Comparison of ENCODE assay signal across 12 cellular contexts in genomic region chr6:6588924-6589696, GRCh38. TPM values are rescaled to one million over a fixed set of nuclear protein-coding genes. Genes with fewer than 3 reads are reported as not detected.
DNase-seq lines count a peak whose midpoint lies in the region; ATAC-seq and TF ChIP-seq lines count a peak whose summit lies in the region.
"Had no signal": no experiment of that assay in that cellular context is flagged by ENCODE, and none has a peak within 500 bp of the region (broad histone marks: within the 10 kb centered on the region; RNA-seq: fewer than 3 reads in every experiment).

No MANE protein-coding gene starts in this region.

- H3K27me3 ChIP-seq in CD4-positive, alpha-beta T cell (ENCODE audit: control insufficient read depth, insufficient read depth, low read length): no peaks in the 10 kb centered on the region
- no peaks in the 10 kb centered on the region for H3K27me3 ChIP-seq in mucosa of rectum (ENCODE audit: control insufficient read depth in 2 of 2, insufficient read depth in 2 of 2, low read length in 2 of 2)

- no peaks in the 10 kb centered on the region for H3K36me3 ChIP-seq in mucosa of rectum (ENCODE audit: control insufficient read depth in 2 of 2, insufficient read depth in 2 of 2, low read length in 2 of 2)

- no peak for TF ChIP-seq CTCF in CD4-positive, alpha-beta T cell (IDR thresholded peaks at IDR 0.05)

- H3K9me3 ChIP-seq in CD4-positive, alpha-beta T cell (ENCODE audit: control insufficient read depth, low read length): no peaks in the 10 kb centered on the region
- no peaks in the 10 kb centered on the region for H3K9me3 ChIP-seq in mucosa of rectum (ENCODE audit: control insufficient read depth in 2 of 2, low read length in 2 of 2)

- no peaks in the 10 kb centered on the region for H3K36me3 Mint-ChIP-seq in CD4-positive, alpha-beta T cell (ENCODE audit: low read depth)
- H3K36me3 Mint-ChIP-seq in activated T-helper 2 cell treated with anti-CD3 and anti-CD28 coated beads, Interferon-gamma antibody, Interleukin-2, Interleukin-4, amounts not matched to agents 10 μg/mL and 5 μg/mL and 100 μg/mL, durations not matched to agents 14 hours and 24 hours and 36 hours (ENCODE audit: low read depth): peaks cover 20% of the 10 kb centered on the region

- H3K9me3 Mint-ChIP-seq in CD4-positive, alpha-beta T cell: no peaks in the 10 kb centered on the region
- no peaks in the 10 kb centered on the region for H3K9me3 Mint-ChIP-seq in activated T-helper 2 cell treated with anti-CD3 and anti-CD28 coated beads, Interferon-gamma antibody, Interleukin-2, Interleukin-4, amounts not matched to agents 10 μg/mL and 5 μg/mL and 100 μg/mL, durations not matched to agents 14 hours and 24 hours and 36 hours

- H3K4me1 ChIP-seq in mucosa of rectum (ENCODE audit: control insufficient read depth in 2 of 2, insufficient read depth in 2 of 2, low read length in 2 of 2): peaks cover 0 to 2% of the 10 kb centered on the region in 2 donors
- H3K4me1 ChIP-seq: parathyroid adenoma had no signal

- intact Hi-C loops in CD4-positive, alpha-beta T cell (cut with DNase I, micrococcal nuclease): loop anchor here in 1 of 2 experiments (2.0 kb wide), 1 partner anchor 26 kb away; no protein-coding TSS in a partner anchor
- intact Hi-C loops in activated T-helper 2 cell treated with anti-CD3 and anti-CD28 coated beads, Interferon-gamma antibody, Interleukin-2, Interleukin-4, amounts not matched to agents 10 μg/mL and 5 μg/mL and 100 μg/mL, durations not matched to agents 14 hours and 24 hours and 36 hours (cut with micrococcal nuclease): no loop called here

- peak overlapping the region; percentile 84 for H3K4me3 Mint-ChIP-seq in CD4-positive, alpha-beta T cell
- peak overlapping the region; percentile 56 for H3K4me3 Mint-ChIP-seq in activated T-helper 2 cell treated with anti-CD3 and anti-CD28 coated beads, Interferon-gamma antibody, Interleukin-2, Interleukin-4, amounts not matched to agents 10 μg/mL and 5 μg/mL and 100 μg/mL, durations not matched to agents 14 hours and 24 hours and 36 hours (ENCODE audit: low read depth)
- H3K4me3 Mint-ChIP-seq: endodermal cell had no signal

- ATAC-seq in CD4-positive, alpha-beta T cell (ENCODE audit: poor library complexity): peak; percentile 52
- ATAC-seq in GM21367 (IDR thresholded peaks at IDR 0.05; ENCODE audit: unreplicated experiment): peak; percentile 0
- no peak for ATAC-seq in HG03196 (IDR thresholded peaks at IDR 0.05; ENCODE audit: unreplicated experiment)

- H3K27ac Mint-ChIP-seq in CD4-positive, alpha-beta T cell: peak overlapping the region; percentile 95
- peak overlapping the region; percentile 44 for H3K27ac Mint-ChIP-seq in activated T-helper 2 cell treated with anti-CD3 and anti-CD28 coated beads, Interferon-gamma antibody, Interleukin-2, Interleukin-4, amounts not matched to agents 10 μg/mL and 5 μg/mL and 100 μg/mL, durations not matched to agents 14 hours and 24 hours and 36 hours
- H3K27ac Mint-ChIP-seq: endodermal cell had no signal

- peaks cover 88% of the 10 kb centered on the region for H3K4me1 Mint-ChIP-seq in CD4-positive, alpha-beta T cell (ENCODE audit: low read depth)
- peaks cover 49% of the 10 kb centered on the region for H3K4me1 Mint-ChIP-seq in activated T-helper 2 cell treated with anti-CD3 and anti-CD28 coated beads, Interferon-gamma antibody, Interleukin-2, Interleukin-4, amounts not matched to agents 10 μg/mL and 5 μg/mL and 100 μg/mL, durations not matched to agents 14 hours and 24 hours and 36 hours (ENCODE audit: low read depth)

- H3K9ac ChIP-seq in mucosa of rectum (ENCODE audit: low read depth in 1 of 2, low read length in 2 of 2): no peak overlapping the region
- H3K9ac ChIP-seq: parathyroid adenoma had no signal

- H3K4me3 ChIP-seq in mucosa of rectum (ENCODE audit: low read length in 2 of 2): peak overlapping the region in 1 of 2 donors; percentile 43
- H3K4me3 ChIP-seq: SK-N-MC had no signal

- H3K27me3 Mint-ChIP-seq in CD4-positive, alpha-beta T cell: no peaks in the 10 kb centered on the region
- no peaks in the 10 kb centered on the region for H3K27me3 Mint-ChIP-seq in activated T-helper 2 cell treated with anti-CD3 and anti-CD28 coated beads, Interferon-gamma antibody, Interleukin-2, Interleukin-4, amounts not matched to agents 10 μg/mL and 5 μg/mL and 100 μg/mL, durations not matched to agents 14 hours and 24 hours and 36 hours (ENCODE audit: low read depth)

- CTCF ChIA-PET in CD4-positive, alpha-beta T cell (lab: Charles Lee): no interaction called here
- CTCF ChIA-PET in HEK293T (lab: Yijun Ruan, JAX): no interaction called here

- peak overlapping the region; percentile 39 for H3K27ac ChIP-seq in CD4-positive, alpha-beta T cell (ENCODE audit: low read depth, low read length)
- H3K27ac ChIP-seq in mucosa of rectum (ENCODE audit: low read depth in 2 of 2, low read length in 2 of 2): peak overlapping the region; percentile 23 to 34
- H3K27ac ChIP-seq: parathyroid adenoma, SK-N-MC had no signal

- POLR2A ChIA-PET in CD4-positive, alpha-beta T cell (lab: Charles Lee): interaction anchor here (0.8 to 5.6 kb wide), 5 partner anchors 8 to 70 kb away, joined by 3 to 70 read pairs (median 4); no protein-coding TSS in a partner anchor
- POLR2A ChIA-PET in HEK293T (lab: Yijun Ruan, JAX): no interaction called here

- peak in 1 of 10 experiments; percentile 24 for DNase-seq in CD4-positive, alpha-beta T cell
- no peak for DNase-seq in activated T-helper 2 cell treated with anti-CD3 and anti-CD28 coated beads, Interferon-gamma antibody, Interleukin-2, Interleukin-4, amounts not matched to agents 10 μg/mL and 5 μg/mL and 100 μg/mL, durations not matched to agents 14 hours and 24 hours and 36 hours (ENCODE audit: low spot score)
- DNase-seq in HEK293T (ENCODE audit: extremely low spot score) (no peak), UCSD-AML1 (lab: John Stamatoyannopoulos, UW; ENCODE audit: unreplicated experiment) (no peak), D341Med (ENCODE audit: low spot score) (no peak)
- DNase-seq: endodermal cell, NCI-H2029 had no signal

TF ChIP-seq in HEK293T, 16 proteins besides CTCF, POLR2A, EP300 and RAD21:
- TF ChIP-seq PKNOX1 (IDR thresholded peaks at IDR 0.05): no peak
- no peak for TF ChIP-seq FOXM1 (IDR thresholded peaks at IDR 0.05; ENCODE audit: borderline replicate concordance)
- TF ChIP-seq SP1 (IDR thresholded peaks at IDR 0.05): no peak
- no peak for TF ChIP-seq L3MBTL2 (conservative IDR thresholded peaks at IDR 0.05)
- TF ChIP-seq ZNF384 (IDR thresholded peaks at IDR 0.05): no peak
- no peak for TF ChIP-seq LEF1 (IDR thresholded peaks at IDR 0.05; ENCODE audit: borderline replicate concordance)
- no peak for TF ChIP-seq SUZ12 (IDR thresholded peaks at IDR 0.05)
- no peak for TF ChIP-seq HDGF (IDR thresholded peaks at IDR 0.05; ENCODE audit: borderline replicate concordance)
- TF ChIP-seq TARDBP (IDR thresholded peaks at IDR 0.05): no peak
- TF ChIP-seq FOXK2 (IDR thresholded peaks at IDR 0.05): no peak
- TF ChIP-seq ELF4 (IDR thresholded peaks at IDR 0.05): no peak
- TF ChIP-seq BHLHE40 (IDR thresholded peaks at IDR 0.05; ENCODE audit: borderline replicate concordance): no peak

RNA-seq across cellular contexts. Expression of gene LY86, which starts 0.6 kb away (rescaled TPM):
- 1 to 10 TPM; 1.3 to 2.1 TPM for total RNA-seq in CD4-positive, alpha-beta T cell
- total RNA-seq in activated T-helper 2 cell treated with anti-CD3 and anti-CD28 coated beads, Interferon-gamma antibody, Interleukin-2, Interleukin-4, amounts not matched to agents 10 μg/mL and 5 μg/mL and 100 μg/mL, durations not matched to agents 14 hours and 24 hours and 36 hours: 0.55 and 0.57 TPM in 2 replicates
- total RNA-seq: endodermal cell had no signal
